ENCODE assay signal across 19 cellular contexts in genomic region chr2:59790186-59791142, GRCh38.
A peak's percentile ranks its signal among the peaks of the same experiment; 100 is the strongest.
DNase-seq lines count a peak whose midpoint lies in the region; ATAC-seq and TF ChIP-seq lines count a peak whose summit lies in the region.
"Had no signal": no experiment of that assay in that cellular context is flagged by ENCODE, and none has a peak within 500 bp of the region (broad histone marks: within the 10 kb centered on the region; RNA-seq: fewer than 3 reads in every experiment).

No MANE protein-coding gene starts in this region.

- no peaks in the 10 kb centered on the region for H3K23me2 ChIP-seq in H9 (ENCODE audit: insufficient read length, low read depth, low read length, poor library complexity, severe bottlenecking)

- no peak overlapping the region for H4K91ac ChIP-seq in H9 (ENCODE audit: insufficient read length, low read depth, low read length)

- H3K14ac ChIP-seq in H9 (ENCODE audit: insufficient read depth, low read length), result no peak overlapping the region

- H2BK15ac ChIP-seq in H9 (ENCODE audit: low read depth, low read length), result no peak overlapping the region

- no CpG with 5 or more reads among the region's 11 CpGs for WGBS in H9 (ENCODE audit: extremely low coverage, insufficient read length, low lambda C conversion rate)

- H2BK120ac ChIP-seq in H9 (ENCODE audit: low read depth, low read length, poor library complexity, severe bottlenecking), result no peak overlapping the region

- no peak overlapping the region for H4K8ac ChIP-seq in H9 (replicated peaks; ENCODE audit: insufficient read length, low read depth, low read length)

- H3K4me1 ChIP-seq in H9 (ENCODE audit: insufficient read depth, low read length), result peaks cover 5% of the 10 kb centered on the region; the same call in 1 of the 2 replicates
- H3K4me1 ChIP-seq: Caco-2 had no signal

- H3K9me3 Mint-ChIP-seq in H9 (peaks cover 3 to 12% of the 10 kb centered on the region in 2 experiments; a peak in 3 of 5 replicates), WTC11 (peaks cover 21% of the 10 kb centered on the region), mesothelial cell of epicardium (peaks cover 22% of the 10 kb centered on the region)
- H3K9me3 Mint-ChIP-seq in natural killer cell treated with Interleukin-12 subunit alpha and Interleukin-12 subunit beta and Interleukin-15 and Interleukin-18, amount 100 ng/mL, for 72 hours, result peaks cover 6% of the 10 kb centered on the region

- TF ChIP-seq CTCF in H9 (conservative IDR thresholded peaks at IDR 0.05) (no peak), WTC11 (IDR thresholded peaks at IDR 0.05) (no peak), mesothelial cell of epicardium (IDR thresholded peaks at IDR 0.05; ENCODE audit: unreplicated experiment) (no peak)

- ATAC-seq in WTC11 (peak; percentile 72), HG03196 (IDR thresholded peaks at IDR 0.05; ENCODE audit: unreplicated experiment) (no peak)
- ATAC-seq in natural killer cell treated with Interleukin-12 subunit alpha and Interleukin-12 subunit beta and Interleukin-15 and Interleukin-18, amount 100 ng/mL, for 72 hours, result no peak

- H2AFZ ChIP-seq in H9 (ENCODE audit: low read length), result no peak overlapping the region

- DNase-seq in H9, result no peak
- DNase-seq in NCI-H1417 treated with DMSO at 0.1 percent for 48 hours (lab: John Stamatoyannopoulos, UW), result peak; percentile 63
- DNase-seq in WTC11 (ENCODE audit: low spot score), result peak; percentile 13
- peak; percentile 8 for DNase-seq in left kidney (ENCODE audit: low read depth, low spot score)
- no peak for DNase-seq in mesothelial cell of epicardium (ENCODE audit: low spot score in 2 of 2, unreplicated experiment in 2 of 2)
- no peak for DNase-seq in natural killer cell treated with Interleukin-12 subunit alpha and Interleukin-12 subunit beta and Interleukin-15 and Interleukin-18, amount 100 ng/mL, for 72 hours (ENCODE audit: low spot score)
- DNase-seq in NCI-H82 (lab: John Stamatoyannopoulos, UW), result no peak
- DNase-seq: ACHN; Caco-2; CD4-positive, CD25-positive, alpha-beta regulatory T cell; DMS153; KBM-7; MV-4-11; NCI-H1694; NCI-H446 treated with DMSO at 0.1 percent for 48 hours; OCI-M1; SHP77 treated with DMSO at 0.1 percent for 48 hours had no signal

- no peak overlapping the region for H3K56ac ChIP-seq in H9 (ENCODE audit: insufficient read length, low read depth, low read length)

- H3K36me3 Mint-ChIP-seq in H9 (ENCODE audit: insufficient read depth in 1 of 3, low read depth in 3 of 3), result peaks cover 0 to 2% (median 1%) of the 10 kb centered on the region in 3 experiments; a peak in 2 of 7 replicates
- H3K36me3 Mint-ChIP-seq in WTC11, result peaks cover 15% of the 10 kb centered on the region
- peaks cover 4% of the 10 kb centered on the region for H3K36me3 Mint-ChIP-seq in mesothelial cell of epicardium
- no peaks in the 10 kb centered on the region for H3K36me3 Mint-ChIP-seq in natural killer cell treated with Interleukin-12 subunit alpha and Interleukin-12 subunit beta and Interleukin-15 and Interleukin-18, amount 100 ng/mL, for 72 hours
- H3K36me3 Mint-ChIP-seq: CD4-positive, CD25-positive, alpha-beta regulatory T cell had no signal

- H3K4me3 Mint-ChIP-seq in H9 (peak overlapping the region in 1 of 2 experiments; percentile 45; a peak in 1 of 5 replicates), WTC11 (no peak overlapping the region), mesothelial cell of epicardium (no peak overlapping the region)
- H3K4me3 Mint-ChIP-seq in natural killer cell treated with Interleukin-12 subunit alpha and Interleukin-12 subunit beta and Interleukin-15 and Interleukin-18, amount 100 ng/mL, for 72 hours, result no peak overlapping the region
- H3K4me3 Mint-ChIP-seq: B cell; CD4-positive, CD25-positive, alpha-beta regulatory T cell had no signal

- H3K79me2 ChIP-seq in H9 (ENCODE audit: insufficient read depth, low read length), result no peaks in the 10 kb centered on the region

- POLR2A ChIA-PET in WTC11 (lab: Charles Lee), result no interaction called here

- H3K27ac ChIP-seq in H9 (ENCODE audit: insufficient read length, low read depth, low read length), result no peak overlapping the region

- H2AK5ac ChIP-seq in H9 (ENCODE audit: insufficient read length, low read length), result no peak overlapping the region

- H3K4ac ChIP-seq in H9 (ENCODE audit: low read depth, low read length), result no peak overlapping the region

- H3K27me3 Mint-ChIP-seq in H9 (ENCODE audit: low read depth), result no peaks in the 10 kb centered on the region; the same call in 1 of the 2 replicates
- no peaks in the 10 kb centered on the region for H3K27me3 Mint-ChIP-seq in WTC11 (ENCODE audit: low read depth)
- no peaks in the 10 kb centered on the region for H3K27me3 Mint-ChIP-seq in mesothelial cell of epicardium (ENCODE audit: low read depth)
- H3K27me3 Mint-ChIP-seq in natural killer cell treated with Interleukin-12 subunit alpha and Interleukin-12 subunit beta and Interleukin-15 and Interleukin-18, amount 100 ng/mL, for 72 hours, result no peaks in the 10 kb centered on the region
- H3K27me3 Mint-ChIP-seq: B cell; CD4-positive, CD25-positive, alpha-beta regulatory T cell had no signal

- H3T11ph ChIP-seq in H9 (ENCODE audit: low read length), result no peak overlapping the region

- peak overlapping the region; percentile 46 for H3K4me2 ChIP-seq in H9 (ENCODE audit: insufficient read depth, insufficient read length, low read length)

- no peaks in the 10 kb centered on the region for H4K20me1 ChIP-seq in H9 (ENCODE audit: control insufficient read depth, insufficient read depth, insufficient read length)

- no peak overlapping the region for H2BK12ac ChIP-seq in H9 (ENCODE audit: insufficient read length, low read depth, low read length)

- no peak overlapping the region for H3K9ac ChIP-seq in H9 (ENCODE audit: extremely low read depth, insufficient read length, low read length)

- H3K79me1 ChIP-seq in H9 (ENCODE audit: insufficient read depth, low read depth, low read length, poor library complexity, severe bottlenecking), result no peaks in the 10 kb centered on the region

- peaks cover 33 to 36% of the 10 kb centered on the region in 2 experiments for H3K4me1 Mint-ChIP-seq in H9
- H3K4me1 Mint-ChIP-seq in WTC11, result peaks cover 48% of the 10 kb centered on the region
- peaks cover 4% of the 10 kb centered on the region for H3K4me1 Mint-ChIP-seq in mesothelial cell of epicardium
- no peaks in the 10 kb centered on the region for H3K4me1 Mint-ChIP-seq in natural killer cell treated with Interleukin-12 subunit alpha and Interleukin-12 subunit beta and Interleukin-15 and Interleukin-18, amount 100 ng/mL, for 72 hours (ENCODE audit: low read depth in 2 of 2)
- H3K4me1 Mint-ChIP-seq: B cell; CD4-positive, CD25-positive, alpha-beta regulatory T cell had no signal

- no peak overlapping the region for H4K5ac ChIP-seq in H9 (ENCODE audit: insufficient read length, low read depth, low read length)

- CTCF ChIA-PET in WTC11 (lab: Charles Lee), result interaction anchor here (1.0 kb wide), 1 partner anchor 142 kb away, joined by 3 read pairs; no protein-coding TSS in a partner anchor

- no peak overlapping the region for H3K18ac ChIP-seq in H9 (ENCODE audit: insufficient read length, low read depth, low read length)

- H3K9me3 ChIP-seq in H9 (ENCODE audit: control insufficient read depth, low read depth, low read length), result no peaks in the 10 kb centered on the region
- H3K9me3 ChIP-seq: Caco-2 had no signal

- H3K27ac Mint-ChIP-seq in H9, result peak overlapping the region in 2 of 3 experiments; percentile 85 to 93; a peak in 5 of 7 replicates
- peak overlapping the region; percentile 82 for H3K27ac Mint-ChIP-seq in WTC11
- H3K27ac Mint-ChIP-seq in mesothelial cell of epicardium, result no peak overlapping the region
- no peak overlapping the region for H3K27ac Mint-ChIP-seq in natural killer cell treated with Interleukin-12 subunit alpha and Interleukin-12 subunit beta and Interleukin-15 and Interleukin-18, amount 100 ng/mL, for 72 hours
- H3K27ac Mint-ChIP-seq: B cell; CD4-positive, CD25-positive, alpha-beta regulatory T cell had no signal

- H3K23ac ChIP-seq in H9 (ENCODE audit: insufficient read length, low read depth, low read length), result no peak overlapping the region

- H2BK20ac ChIP-seq in H9 (ENCODE audit: low read depth, low read length, poor library complexity, severe bottlenecking), result no peak overlapping the region

- no peak overlapping the region for H2BK5ac ChIP-seq in H9 (ENCODE audit: insufficient read length, low read length)

- no peaks in the 10 kb centered on the region for H3K27me3 ChIP-seq in H9 (ENCODE audit: insufficient read depth, low read length)

TF ChIP-seq in WTC11, 78 proteins besides CTCF, POLR2A, EP300 and RAD21 (continues in another document):
- TF ChIP-seq STAT6 (CRISPR knock-in tag; conservative IDR thresholded peaks at IDR 0.05; ENCODE audit: low read depth) (no peak), ZNF121 (CRISPR knock-in tag; IDR thresholded peaks at IDR 0.05) (no peak), ZNF219 (CRISPR knock-in tag; IDR thresholded peaks at IDR 0.05; ENCODE audit: borderline replicate concordance) (no peak), ZSCAN18 (CRISPR knock-in tag; IDR thresholded peaks at IDR 0.05) (no peak)

Comparison
In these comparisons a context has a peak if more than half of its experiments do, and no peak if none do; other contexts are left out.
1. DNase-seq: peak in NCI-H1417 treated with DMSO at 0.1 percent for 48 hours (single experiment), WTC11 (single experiment) and left kidney (single experiment); none in H9 (single experiment), mesothelial cell of epicardium (0 of 2), natural killer cell treated with Interleukin-12 subunit alpha and Interleukin-12 subunit beta and Interleukin-15 and Interleukin-18, amount 100 ng/mL, for 72 hours (single experiment) and NCI-H82 (single experiment).
2. H3K27ac Mint-ChIP-seq: peak in H9 (2 of 3) and WTC11 (single experiment); none in mesothelial cell of epicardium (single experiment) and natural killer cell treated with Interleukin-12 subunit alpha and Interleukin-12 subunit beta and Interleukin-15 and Interleukin-18, amount 100 ng/mL, for 72 hours (0 of 2).